ENCODE assay signal across 10 cellular contexts in genomic region chr7:92631830-92632487, GRCh38. TPM values are rescaled to one million over a fixed set of nuclear protein-coding genes. Genes with fewer than 3 reads are reported as not detected.
DNase-seq lines count a peak whose midpoint lies in the region; ATAC-seq, FAIRE-seq and TF ChIP-seq lines count a peak whose summit lies in the region.
"Had no signal": no experiment of that assay in that cellular context is flagged by ENCODE, and none has a peak within 500 bp of the region (broad histone marks: within the 10 kb centered on the region; RNA-seq: fewer than 3 reads in every experiment).

No MANE protein-coding gene starts in this region.

- no peak for TF ChIP-seq POLR2A in transverse colon (IDR thresholded peaks at IDR 0.05)

- H3K27me3 ChIP-seq in osteoblast (ENCODE audit: insufficient read depth, low read length) (no peaks in the 10 kb centered on the region), transverse colon (no peaks in the 10 kb centered on the region)

- H3K27ac ChIP-seq in osteoblast (ENCODE audit: low read depth, low read length) = peak overlapping the region; percentile 78
- peak overlapping the region in 2 of 4 donors; percentile 71 to 73 for H3K27ac ChIP-seq in transverse colon

- CTCF ChIA-PET in activated CD4-positive, alpha-beta T cell treated with anti-CD3 and anti-CD28 coated beads for 36 hours (lab: Charles Lee) = interaction anchor here (0.7 to 5.6 kb wide), 13 partner anchors 11 to 497 kb away, joined by 3 to 55 read pairs (median 5); no protein-coding TSS in a partner anchor

- TF ChIP-seq CTCF in osteoblast (IDR thresholded peaks at IDR 0.05; ENCODE audit: extremely low read depth, low read depth, low read length) (no peak), transverse colon (IDR thresholded peaks at IDR 0.05) (no peak)

- POLR2A ChIA-PET in activated CD4-positive, alpha-beta T cell treated with anti-CD3 and anti-CD28 coated beads for 36 hours (lab: Charles Lee) = interaction anchor here (0.7 to 2.0 kb wide), 17 partner anchors 10 to 244 kb away, joined by 3 to 14 read pairs (median 4); partner anchors contain the start of gene CDK6

- H3K4me3 Mint-ChIP-seq in activated CD4-positive, alpha-beta T cell treated with anti-CD3 and anti-CD28 coated beads for 36 hours = peak overlapping the region; percentile 43

- H3K36me3 ChIP-seq in osteoblast (ENCODE audit: insufficient read depth, low read length) (no peaks in the 10 kb centered on the region), transverse colon (no peaks in the 10 kb centered on the region)

- intact Hi-C loops in activated CD4-positive, alpha-beta T cell treated with anti-CD3 and anti-CD28 coated beads for 36 hours (cut with DNase I, micrococcal nuclease) = loop anchor here (1.0 to 5.0 kb wide), 15 partner anchors 10 to 485 kb away; partner anchors contain the start of gene SAMD9 (in 2 of the 2)
- intact Hi-C loops in transverse colon (cut with DNase I; ENCODE audit: low total_unique reads) = no loop called here

- H3K4me1 Mint-ChIP-seq in activated CD4-positive, alpha-beta T cell treated with anti-CD3 and anti-CD28 coated beads for 36 hours = peaks cover 88% of the 10 kb centered on the region

- H3K4me2 ChIP-seq in osteoblast (ENCODE audit: insufficient read depth, low read length) = no peak overlapping the region

- peak; percentile 69 for FAIRE-seq in RCC 7860 (lab: Jason Lieb, UNC)
- FAIRE-seq: A549 had no signal

- no peaks in the 10 kb centered on the region for H3K9me3 ChIP-seq in osteoblast (ENCODE audit: low read depth, low read length)
- no peaks in the 10 kb centered on the region for H3K9me3 ChIP-seq in transverse colon
- H3K9me3 ChIP-seq: A549 had no signal

- no peaks in the 10 kb centered on the region for H4K20me1 ChIP-seq in osteoblast (ENCODE audit: insufficient read depth, low read length)

- peak overlapping the region; percentile 98 for H3K27ac Mint-ChIP-seq in activated CD4-positive, alpha-beta T cell treated with anti-CD3 and anti-CD28 coated beads for 36 hours

- TF ChIP-seq EP300 in transverse colon (IDR thresholded peaks at IDR 0.05; ENCODE audit: low read depth) = no peak

- H3K4me3 ChIP-seq in osteoblast (ENCODE audit: insufficient read depth, low read length) (no peak overlapping the region), transverse colon (no peak overlapping the region)
- H3K4me3 ChIP-seq: A549 had no signal

- 82 to 100% methylated on average over 1 to 2 of the region's 2 CpGs for WGBS in transverse colon (ENCODE audit: low coverage in 1 of 2), 2 donors

- peaks cover 35% of the 10 kb centered on the region for H3K36me3 Mint-ChIP-seq in activated CD4-positive, alpha-beta T cell treated with anti-CD3 and anti-CD28 coated beads for 36 hours (ENCODE audit: low read depth)

- peak; percentile 4 for ATAC-seq in activated CD4-positive, alpha-beta T cell treated with anti-CD3 and anti-CD28 coated beads for 36 hours
- ATAC-seq in HG02678 (IDR thresholded peaks at IDR 0.05; ENCODE audit: unreplicated experiment) (peak; percentile 17), HG03469 (IDR thresholded peaks at IDR 0.05; ENCODE audit: unreplicated experiment) (no peak)

- no peak for DNase-seq in activated CD4-positive, alpha-beta T cell treated with anti-CD3 and anti-CD28 coated beads for 36 hours
- DNase-seq in activated CD4-positive, alpha-beta T cell treated with anti-CD3 and anti-CD28 coated beads, Interleukin-2, amount 50 U/mL, for 48 hours = no peak
- no peak for DNase-seq in RCC 7860 (ENCODE audit: low spot score)
- DNase-seq in osteoblast (ENCODE audit: insufficient read length, low spot score, missing footprints) = no peak
- no peak for DNase-seq in transverse colon
- no peak for DNase-seq in HuH-7.5 (ENCODE audit: low spot score)
- DNase-seq: foreskin melanocyte had no signal

- H3K79me2 ChIP-seq in osteoblast (ENCODE audit: insufficient read depth, low read length) = peaks cover 44% of the 10 kb centered on the region

- no peak overlapping the region for H2AFZ ChIP-seq in osteoblast (ENCODE audit: low read length)

- in situ Hi-C loops in transverse colon (cut with MboI; ENCODE audit: low pct_ligation_motif_present in 1 of 4, low pct_unique_long_range_greater_than_20kb in 1 of 4, low sequenced_read_pairs in 3 of 4) = loop anchor here in 1 of 4 donors (10.0 kb wide), 1 partner anchor 53 kb away; no protein-coding TSS in a partner anchor

- H3K4me1 ChIP-seq in osteoblast (ENCODE audit: insufficient read depth, low read length) (peaks cover 47% of the 10 kb centered on the region), transverse colon (peaks cover 21 to 51% (median 29%) of the 10 kb centered on the region in 4 donors)

- H3K27me3 Mint-ChIP-seq in activated CD4-positive, alpha-beta T cell treated with anti-CD3 and anti-CD28 coated beads for 36 hours = no peaks in the 10 kb centered on the region

- peaks cover 5% of the 10 kb centered on the region for H3K9me3 Mint-ChIP-seq in activated CD4-positive, alpha-beta T cell treated with anti-CD3 and anti-CD28 coated beads for 36 hours (ENCODE audit: low read depth)

RNA-seq across cellular contexts. Expression of gene FAM133B, which starts 41.8 kb away (rescaled TPM):
- 10 to 100 TPM; 26.1 to 27.6 TPM for total RNA-seq in activated CD4-positive, alpha-beta T cell treated with anti-CD3 and anti-CD28 coated beads for 36 hours
- 17.1 and 17.4 TPM in 2 replicates for total RNA-seq in osteoblast
- 10 to 100 TPM in 3 of 4 donors, 1 to 10 TPM in 1; 6.8 to 32.6 (median 15.3) TPM for total RNA-seq in transverse colon
